Comparison of ENCODE assay signal across 1 cellular context in the genomic region with DNA sequence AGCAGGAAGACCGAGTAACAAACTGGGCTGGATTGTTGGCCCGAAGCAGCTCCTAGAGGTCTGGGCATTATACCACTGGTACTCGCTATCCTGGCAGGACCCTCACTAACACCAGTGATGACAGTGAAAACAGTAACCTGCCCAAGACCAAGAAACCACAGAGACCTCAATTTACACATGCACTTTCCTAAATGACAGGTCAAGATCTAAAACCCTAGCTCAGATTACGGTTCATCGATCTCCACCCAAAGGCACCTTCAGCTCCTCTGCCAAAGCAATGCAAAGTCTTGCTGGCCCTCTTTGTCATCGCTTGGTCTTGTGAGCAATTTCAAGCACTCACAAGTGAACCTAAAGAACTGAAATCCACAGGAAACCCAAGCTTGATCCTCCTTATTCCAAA.
TF ChIP-seq lines count a peak whose summit lies in the region.

No MANE protein-coding gene starts in this region.

TF ChIP-seq in endothelial cell of umbilical vein, 7 proteins besides CTCF, POLR2A, EP300 and RAD21:
- TF ChIP-seq POLR2AphosphoS5 (IDR thresholded peaks at IDR 0.05; ENCODE audit: insufficient read depth, low read depth, low read length): no peak
- no peak for TF ChIP-seq MYC (IDR thresholded peaks at IDR 0.05; ENCODE audit: low read depth, low read length)
- TF ChIP-seq, protein P1, sequence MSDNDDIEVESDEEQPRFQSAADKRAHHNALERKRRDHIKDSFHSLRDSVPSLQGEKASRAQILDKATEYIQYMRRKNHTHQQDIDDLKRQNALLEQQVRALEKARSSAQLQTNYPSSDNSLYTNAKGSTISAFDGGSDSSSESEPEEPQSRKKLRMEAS (IDR thresholded peaks at IDR 0.05; ENCODE audit: insufficient read depth, insufficient read length): no peak
- no peak for TF ChIP-seq EZH2 (IDR thresholded peaks at IDR 0.05; ENCODE audit: borderline replicate concordance, low read depth, low read length, severe bottlenecking)
- TF ChIP-seq JUN (IDR thresholded peaks at IDR 0.05; ENCODE audit: borderline replicate concordance, insufficient read depth, insufficient read length, low read depth): no peak
